Comparison of ENCODE assay signal across 9 cellular contexts in genomic region chr11:107017104-107017432, GRCh38. TPM values are rescaled to one million over a fixed set of nuclear protein-coding genes. Genes with fewer than 3 reads are reported as not detected.
DNase-seq lines count a peak whose midpoint lies in the region; ATAC-seq, FAIRE-seq and TF ChIP-seq lines count a peak whose summit lies in the region.
"Had no signal": no experiment of that assay in that cellular context is flagged by ENCODE, and none has a peak within 500 bp of the region (broad histone marks: within the 10 kb centered on the region; RNA-seq: fewer than 3 reads in every experiment).

No MANE protein-coding gene starts in this region.

- H3K27ac Mint-ChIP-seq in endothelial cell (ENCODE audit: unreplicated experiment), result peak overlapping the region; percentile 76
- peak overlapping the region; percentile 44 for H3K27ac Mint-ChIP-seq in nephron progenitor cell

- H3K9me3 ChIP-seq in MG63, result no peaks in the 10 kb centered on the region

- H3K27me3 Mint-ChIP-seq in endothelial cell (ENCODE audit: unreplicated experiment) (peaks cover 3% of the 10 kb centered on the region), nephron progenitor cell (ENCODE audit: low read depth, poor library complexity) (peaks cover 58% of the 10 kb centered on the region)

- no peaks in the 10 kb centered on the region for H3K36me3 ChIP-seq in MG63

- H3K27me3 ChIP-seq in MG63, result peaks cover 11% of the 10 kb centered on the region

- ATAC-seq in GM19463 (IDR thresholded peaks at IDR 0.05; ENCODE audit: unreplicated experiment), result no peak

- peak overlapping the region; percentile 87 for H3K4me3 Mint-ChIP-seq in endothelial cell (ENCODE audit: unreplicated experiment)
- peak overlapping the region; percentile 81 for H3K4me3 Mint-ChIP-seq in nephron progenitor cell

- TF ChIP-seq CTCF in AG09309 (IDR thresholded peaks at IDR 0.05; ENCODE audit: control insufficient read depth, insufficient read depth, low read depth, low read length, missing control alignments) (no peak), endothelial cell (IDR thresholded peaks at IDR 0.05; ENCODE audit: unreplicated experiment) (no peak), nephron progenitor cell (IDR thresholded peaks at IDR 0.05) (no peak), GM10248 (IDR thresholded peaks at IDR 0.05; ENCODE audit: control extremely low read depth, extremely low read depth, low read depth, missing control alignments) (no peak)

- peak overlapping the region; percentile 42 for H3K4me3 ChIP-seq in AG09309 (ENCODE audit: control insufficient read depth, low read depth, low read length)
- peak overlapping the region; percentile 51 for H3K4me3 ChIP-seq in MG63

- H3K9me3 Mint-ChIP-seq in endothelial cell (ENCODE audit: unreplicated experiment), result no peaks in the 10 kb centered on the region
- no peaks in the 10 kb centered on the region for H3K9me3 Mint-ChIP-seq in nephron progenitor cell

- H3K36me3 Mint-ChIP-seq in endothelial cell (ENCODE audit: low read depth, unreplicated experiment) (peaks cover 3% of the 10 kb centered on the region), nephron progenitor cell (ENCODE audit: low read depth) (no peaks in the 10 kb centered on the region)

- H3K4me1 Mint-ChIP-seq in endothelial cell (ENCODE audit: unreplicated experiment), result peaks cover 4% of the 10 kb centered on the region
- peaks cover 12% of the 10 kb centered on the region for H3K4me1 Mint-ChIP-seq in nephron progenitor cell

- FAIRE-seq in urothelium cell line (lab: Jason Lieb, UNC), result no peak
- FAIRE-seq: H54 had no signal

- POLR2A ChIA-PET in GM10248 (lab: Yijun Ruan, JAX), result no interaction called here

- CTCF ChIA-PET in GM10248 (lab: Yijun Ruan, JAX), result interaction anchor here (0.9 to 2.3 kb wide), 5 partner anchors 10 to 26 kb away, joined by 3 to 10 read pairs (median 5); no protein-coding TSS in a partner anchor

- no peak for DNase-seq in AG09309 (ENCODE audit: low read depth)
- DNase-seq in MG63, result no peak
- DNase-seq in endothelial cell (ENCODE audit: low spot score), result no peak
- peak; percentile 7 for DNase-seq in nephron progenitor cell
- no peak for DNase-seq in KG1 (lab: John Stamatoyannopoulos, UW)
- DNase-seq in GM10248 (ENCODE audit: extremely low spot score), result no peak
- no peak for DNase-seq in urothelium cell line (ENCODE audit: low spot score)

RNA-seq across cellular contexts. Expression of gene GUCY1A2, which starts 1.2 kb away (rescaled TPM):
- 3.2 and 5.2 TPM in 2 replicates for total RNA-seq in MG63 (2014; rRNA removed; shearing (Covaris generic); ENCODE audit: low replicate concordance)
- total RNA-seq in endothelial cell (ENCODE audit: unreplicated experiment), result 0.10 TPM
